ENCODE assay signal across 15 cellular contexts in the genomic region with DNA sequence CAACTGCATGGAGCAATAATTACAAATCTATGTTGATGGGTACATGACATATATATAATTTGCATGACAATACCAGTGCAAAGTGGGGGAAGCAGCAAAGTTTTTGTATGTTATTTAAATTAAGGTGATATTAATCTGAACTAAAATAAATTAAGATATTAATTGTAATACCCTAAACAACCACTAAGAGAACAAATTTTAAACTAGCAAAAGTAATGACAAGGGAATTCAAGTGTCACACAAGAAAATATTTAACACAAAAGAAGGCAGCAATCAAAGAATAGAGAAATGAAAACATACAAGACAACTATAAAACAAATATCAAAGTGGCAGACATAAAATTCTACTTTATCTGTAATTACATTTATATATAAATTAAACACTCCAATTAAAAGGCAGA.
DNase-seq lines count a peak whose midpoint lies in the region; ATAC-seq and TF ChIP-seq lines count a peak whose summit lies in the region.
"Had no signal": no experiment of that assay in that cellular context is flagged by ENCODE, and none has a peak within 500 bp of the region (broad histone marks: within the 10 kb centered on the region; RNA-seq: fewer than 3 reads in every experiment).

No MANE protein-coding gene starts in this region.

- H3K9me3 Mint-ChIP-seq in HFFc6 (peaks cover 37% of the 10 kb centered on the region), chondrocyte (ENCODE audit: low read depth) (peaks cover 20% of the 10 kb centered on the region), mesothelial cell of epicardium (peaks cover 41% of the 10 kb centered on the region)

- DNase-seq in HFFc6 (no peak), chondrocyte (ENCODE audit: low spot score) (no peak), mesothelial cell of epicardium (ENCODE audit: low spot score in 2 of 2, unreplicated experiment in 2 of 2) (no peak), NCI-H128 (lab: John Stamatoyannopoulos, UW; ENCODE audit: unreplicated experiment) (no peak), hypothalamus (lab: John Stamatoyannopoulos, UW) (no peak)
- DNase-seq: Caco-2; CD4-positive, CD25-positive, alpha-beta regulatory T cell; CD8-positive, alpha-beta T cell; DMS153; DND-41; H9 had no signal

- H3K36me3 Mint-ChIP-seq in HFFc6 (ENCODE audit: low read depth) = no peaks in the 10 kb centered on the region
- H3K36me3 Mint-ChIP-seq in chondrocyte (ENCODE audit: low read depth) = no peaks in the 10 kb centered on the region
- peaks cover 11% of the 10 kb centered on the region for H3K36me3 Mint-ChIP-seq in mesothelial cell of epicardium
- H3K36me3 Mint-ChIP-seq: CD4-positive, CD25-positive, alpha-beta regulatory T cell; CD8-positive, alpha-beta T cell had no signal

- TF ChIP-seq CTCF in HFFc6 (IDR thresholded peaks at IDR 0.05) (peak; percentile 51), chondrocyte (IDR thresholded peaks at IDR 0.05) (peak; percentile 16), mesothelial cell of epicardium (IDR thresholded peaks at IDR 0.05; ENCODE audit: unreplicated experiment) (peak; percentile 66)

- ATAC-seq in GM21737 (IDR thresholded peaks at IDR 0.05; ENCODE audit: unreplicated experiment) = no peak
- ATAC-seq: CD8-positive, alpha-beta T cell; GM23338; HCT116 had no signal

- H3K27me3 Mint-ChIP-seq in HFFc6 (ENCODE audit: insufficient read depth) = no peaks in the 10 kb centered on the region
- peaks cover under 1% of the 10 kb centered on the region for H3K27me3 Mint-ChIP-seq in chondrocyte (ENCODE audit: low read depth)
- no peaks in the 10 kb centered on the region for H3K27me3 Mint-ChIP-seq in mesothelial cell of epicardium (ENCODE audit: low read depth)
- H3K27me3 Mint-ChIP-seq: B cell; CD4-positive, CD25-positive, alpha-beta regulatory T cell had no signal

- H3K4me3 Mint-ChIP-seq in HFFc6 (no peak overlapping the region), chondrocyte (ENCODE audit: unreplicated experiment) (no peak overlapping the region), mesothelial cell of epicardium (no peak overlapping the region)
- H3K4me3 Mint-ChIP-seq: B cell; CD4-positive, CD25-positive, alpha-beta regulatory T cell; CD8-positive, alpha-beta T cell; GM23338; H9 had no signal

- no peak overlapping the region for H3K27ac Mint-ChIP-seq in HFFc6
- H3K27ac Mint-ChIP-seq in chondrocyte (ENCODE audit: unreplicated experiment) = no peak overlapping the region
- no peak overlapping the region for H3K27ac Mint-ChIP-seq in mesothelial cell of epicardium
- H3K27ac Mint-ChIP-seq: B cell; CD4-positive, CD25-positive, alpha-beta regulatory T cell; CD8-positive, alpha-beta T cell; GM23338; H9 had no signal

- no peaks in the 10 kb centered on the region for H3K4me1 Mint-ChIP-seq in HFFc6 (ENCODE audit: low read depth)
- no peaks in the 10 kb centered on the region for H3K4me1 Mint-ChIP-seq in chondrocyte (ENCODE audit: low read depth)
- H3K4me1 Mint-ChIP-seq in mesothelial cell of epicardium = peaks cover 4% of the 10 kb centered on the region
- H3K4me1 Mint-ChIP-seq: B cell; CD4-positive, CD25-positive, alpha-beta regulatory T cell had no signal

Comparison
In these comparisons a context has a peak if more than half of its experiments do, and no peak if none do; other contexts are left out.
1. CTCF ChIP-seq: peak in every context shown above with its lines; median percentile 66 in mesothelial cell of epicardium; 51 in HFFc6; 16 in chondrocyte.